Comparison of ENCODE assay signal across 2 cellular contexts in the genomic region with DNA sequence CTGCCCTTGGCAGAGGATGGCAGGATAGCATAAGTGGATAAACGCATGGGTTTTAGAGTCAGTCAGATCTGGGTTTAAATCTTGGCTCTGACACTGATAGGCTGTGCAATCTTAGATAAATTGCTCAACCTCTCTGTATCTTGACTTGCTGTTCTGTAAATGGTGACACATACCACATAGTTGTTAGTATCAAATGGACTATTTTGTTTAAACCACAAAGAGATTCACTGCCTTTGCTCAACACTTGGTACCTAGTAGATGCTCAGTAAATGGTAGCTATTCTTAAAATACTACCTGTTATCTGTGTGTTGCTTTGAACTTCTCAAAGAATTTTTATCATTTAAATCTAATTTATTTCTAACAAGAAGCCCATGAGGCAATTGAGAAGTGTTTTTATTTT.
A peak's percentile ranks its signal among the peaks of the same experiment; 100 is the strongest.
TF ChIP-seq lines count a peak whose summit lies in the region.

No MANE protein-coding gene starts in this region.

TF ChIP-seq in IMR-90, 13 proteins besides CTCF, POLR2A, EP300 and RAD21:
- TF ChIP-seq CEBPB (IDR thresholded peaks at IDR 0.05; ENCODE audit: low read depth, low read length) (peak; percentile 49; the same call in 1 of the 2 replicates), NFE2L2 (IDR thresholded peaks at IDR 0.05; ENCODE audit: low read depth, low read length) (no peak), MAZ (IDR thresholded peaks at IDR 0.05; ENCODE audit: borderline replicate concordance, low read depth, low read length) (no peak)

TF ChIP-seq in K562, 482 proteins besides CTCF, POLR2A, EP300 and RAD21:
- TF ChIP-seq BCOR (IDR thresholded peaks at IDR 0.05): peak; percentile 14; the same call in 1 of the 2 replicates
- TF ChIP-seq ZNF436 (CRISPR knock-in tag; IDR thresholded peaks at IDR 0.05): no peak
- TF ChIP-seq, protein P1, sequence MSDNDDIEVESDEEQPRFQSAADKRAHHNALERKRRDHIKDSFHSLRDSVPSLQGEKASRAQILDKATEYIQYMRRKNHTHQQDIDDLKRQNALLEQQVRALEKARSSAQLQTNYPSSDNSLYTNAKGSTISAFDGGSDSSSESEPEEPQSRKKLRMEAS (CRISPR knock-in tag; IDR thresholded peaks at IDR 0.05): no peak
- TF ChIP-seq, protein P2, sequence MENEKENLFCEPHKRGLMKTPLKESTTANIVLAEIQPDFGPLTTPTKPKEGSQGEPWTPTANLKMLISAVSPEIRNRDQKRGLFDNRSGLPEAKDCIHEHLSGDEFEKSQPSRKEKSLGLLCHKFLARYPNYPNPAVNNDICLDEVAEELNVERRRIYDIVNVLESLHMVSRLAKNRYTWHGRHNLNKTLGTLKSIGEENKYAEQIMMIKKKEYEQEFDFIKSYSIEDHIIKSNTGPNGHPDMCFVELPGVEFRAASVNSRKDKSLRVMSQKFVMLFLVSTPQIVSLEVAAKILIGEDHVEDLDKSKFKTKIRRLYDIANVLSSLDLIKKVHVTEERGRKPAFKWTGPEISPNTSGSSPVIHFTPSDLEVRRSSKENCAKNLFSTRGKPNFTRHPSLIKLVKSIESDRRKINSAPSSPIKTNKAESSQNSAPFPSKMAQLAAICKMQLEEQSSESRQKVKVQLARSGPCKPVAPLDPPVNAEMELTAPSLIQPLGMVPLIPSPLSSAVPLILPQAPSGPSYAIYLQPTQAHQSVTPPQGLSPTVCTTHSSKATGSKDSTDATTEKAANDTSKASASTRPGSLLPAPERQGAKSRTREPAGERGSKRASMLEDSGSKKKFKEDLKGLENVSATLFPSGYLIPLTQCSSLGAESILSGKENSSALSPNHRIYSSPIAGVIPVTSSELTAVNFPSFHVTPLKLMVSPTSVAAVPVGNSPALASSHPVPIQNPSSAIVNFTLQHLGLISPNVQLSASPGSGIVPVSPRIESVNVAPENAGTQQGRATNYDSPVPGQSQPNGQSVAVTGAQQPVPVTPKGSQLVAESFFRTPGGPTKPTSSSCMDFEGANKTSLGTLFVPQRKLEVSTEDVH (IDR thresholded peaks at IDR 0.05; ENCODE audit: low read depth, partially characterized antibody): no peak
- TF ChIP-seq RBM25 (IDR thresholded peaks at IDR 0.05; ENCODE audit: low read depth, low read length, severe bottlenecking): peak; percentile 8
- TF ChIP-seq SOX6 (IDR thresholded peaks at IDR 0.05): no peak
